8 cellular contexts compared by ENCODE assay signal in genomic region chr3:4830586-4830914, GRCh38.
DNase-seq lines count a peak whose midpoint lies in the region; ATAC-seq and TF ChIP-seq lines count a peak whose summit lies in the region.

No MANE protein-coding gene starts in this region.

- no peak for ATAC-seq in left ventricle myocardium superior
- no peak for ATAC-seq in naive thymus-derived CD4-positive, alpha-beta T cell

- POLR2A ChIA-PET in naive thymus-derived CD4-positive, alpha-beta T cell (lab: Charles Lee) = interaction anchor here (0.9 to 2.6 kb wide), 2 partner anchors 11 to 21 kb away, joined by 4 to 7 read pairs; no protein-coding TSS in a partner anchor

- CTCF ChIA-PET in naive thymus-derived CD4-positive, alpha-beta T cell (lab: Charles Lee) = interaction anchor here (1.4 kb wide), 1 partner anchor 150 kb away, joined by 5 read pairs; no protein-coding TSS in a partner anchor

- peak overlapping the region in 3 of 5 experiments; percentile 64 to 87 (median 65) for H3K27ac Mint-ChIP-seq in brain
- H3K27ac Mint-ChIP-seq in naive thymus-derived CD4-positive, alpha-beta T cell = peak overlapping the region; percentile 96 to 99 (median 98)

- DNase-seq in right atrium auricular region (ENCODE audit: low spot score) = no peak
- DNase-seq in left ventricle myocardium superior = no peak
- DNase-seq in naive thymus-derived CD4-positive, alpha-beta T cell = no peak
- no peak for DNase-seq in AG08395 (ENCODE audit: low spot score)
- no peak for DNase-seq in NCI-H1436 treated with DMSO at 0.1 percent for 48 hours (lab: John Stamatoyannopoulos, UW)
- DNase-seq in amniotic stem cell (lab: John Stamatoyannopoulos, UW) = no peak
- DNase-seq in NCI-H345 (lab: John Stamatoyannopoulos, UW) = no peak

- no peaks in the 10 kb centered on the region for H3K27me3 Mint-ChIP-seq in brain
- H3K27me3 Mint-ChIP-seq in naive thymus-derived CD4-positive, alpha-beta T cell = peaks cover 0 to 3% (median 0%) of the 10 kb centered on the region in 5 donors

- intact Hi-C loops in left ventricle myocardium superior (cut with micrococcal nuclease) = no loop called here
- intact Hi-C loops in naive thymus-derived CD4-positive, alpha-beta T cell (cut with micrococcal nuclease) = loop anchor here (2.0 to 5.0 kb wide), 7 partner anchors 76 to 362 kb away; partner anchors contain the start of genes ARL8B (in 1 of the 2) and ITPR1 (in 1 of the 2)

- peak overlapping the region; percentile 76 to 85 for H3K27ac ChIP-seq in right atrium auricular region
- H3K27ac ChIP-seq in naive thymus-derived CD4-positive, alpha-beta T cell (ENCODE audit: low read depth, low read length) = peak overlapping the region; percentile 90

- no peak overlapping the region for H3K4me3 Mint-ChIP-seq in brain
- H3K4me3 Mint-ChIP-seq in naive thymus-derived CD4-positive, alpha-beta T cell = peak overlapping the region; percentile 82 to 95 (median 90)

- no peaks in the 10 kb centered on the region for H3K36me3 ChIP-seq in right atrium auricular region
- no peaks in the 10 kb centered on the region for H3K36me3 ChIP-seq in naive thymus-derived CD4-positive, alpha-beta T cell (ENCODE audit: control insufficient read depth in 2 of 3, insufficient read depth in 3 of 3, low read length in 3 of 3)

- no peaks in the 10 kb centered on the region for H3K9me3 Mint-ChIP-seq in brain
- peaks cover 0 to 4% (median 0%) of the 10 kb centered on the region in 11 donors for H3K9me3 Mint-ChIP-seq in naive thymus-derived CD4-positive, alpha-beta T cell

- no peak overlapping the region for H3K4me3 ChIP-seq in right atrium auricular region
- peak overlapping the region; percentile 55 for H3K4me3 ChIP-seq in naive thymus-derived CD4-positive, alpha-beta T cell (ENCODE audit: low read length)

- H3K9me3 ChIP-seq in right atrium auricular region = no peaks in the 10 kb centered on the region
- H3K9me3 ChIP-seq in naive thymus-derived CD4-positive, alpha-beta T cell (ENCODE audit: control insufficient read depth in 2 of 3, low read length in 3 of 3) = no peaks in the 10 kb centered on the region

- H3K36me3 Mint-ChIP-seq in brain = no peaks in the 10 kb centered on the region
- peaks cover 0 to 52% (median 7%) of the 10 kb centered on the region in 5 donors for H3K36me3 Mint-ChIP-seq in naive thymus-derived CD4-positive, alpha-beta T cell

- TF ChIP-seq CTCF in right atrium auricular region (IDR thresholded peaks at IDR 0.05) = no peak
- TF ChIP-seq CTCF in brain (conservative IDR thresholded peaks at IDR 0.05) = no peak

- H3K4me1 Mint-ChIP-seq in brain = peaks cover 48% of the 10 kb centered on the region
- H3K4me1 Mint-ChIP-seq in naive thymus-derived CD4-positive, alpha-beta T cell = peaks cover 73 to 97% (median 93%) of the 10 kb centered on the region in 7 donors

- no peaks in the 10 kb centered on the region for H3K27me3 ChIP-seq in right atrium auricular region
- no peaks in the 10 kb centered on the region for H3K27me3 ChIP-seq in naive thymus-derived CD4-positive, alpha-beta T cell (ENCODE audit: control insufficient read depth in 2 of 2, insufficient read depth in 2 of 2, low read length in 2 of 2)

- peaks cover 0 to 53% of the 10 kb centered on the region in 2 donors for H3K4me1 ChIP-seq in right atrium auricular region
- peaks cover 65 to 89% of the 10 kb centered on the region in 2 donors for H3K4me1 ChIP-seq in naive thymus-derived CD4-positive, alpha-beta T cell (ENCODE audit: control insufficient read depth in 2 of 2, insufficient read depth in 2 of 2, low read length in 2 of 2)

Comparison
In these comparisons a context has a peak if more than half of its experiments do, and no peak if none do; other contexts are left out.
1. H3K4me3 Mint-ChIP-seq: peak in naive thymus-derived CD4-positive, alpha-beta T cell (10 of 10); none in brain (0 of 5).